In genomic region chr3:133675631-133676335, GRCh38 we compare ENCODE assay signal across 22 cellular contexts. TPM values are rescaled to one million over a fixed set of nuclear protein-coding genes. Genes with fewer than 3 reads are reported as not detected.
DNase-seq lines count a peak whose midpoint lies in the region; ATAC-seq and TF ChIP-seq lines count a peak whose summit lies in the region.
"Had no signal": no experiment of that assay in that cellular context is flagged by ENCODE, and none has a peak within 500 bp of the region (broad histone marks: within the 10 kb centered on the region; RNA-seq: fewer than 3 reads in every experiment).

No MANE protein-coding gene starts in this region.

- no peaks in the 10 kb centered on the region for H4K20me1 ChIP-seq in PC-9 (ENCODE audit: insufficient read depth)

- no peak overlapping the region; the same call in 1 of the 2 replicates for H2AFZ ChIP-seq in PC-9

- peak; percentile 9 for DNase-seq in NCI-H146 (lab: John Stamatoyannopoulos, UW)
- DNase-seq in NCI-H146 treated with DMSO at 0.1 percent for 48 hours (lab: John Stamatoyannopoulos, UW; ENCODE audit: unreplicated experiment) = no peak
- peak in 1 of 2 experiments; percentile 41 for DNase-seq in PC-9
- DNase-seq in left ventricle myocardium superior = no peak
- DNase-seq in NCI-H187 (lab: John Stamatoyannopoulos, UW) = no peak
- DNase-seq: activated CD4-positive, CD25-positive, alpha-beta regulatory T cell; activated naive CD4-positive, alpha-beta T cell; CD4-positive, CD25-positive, alpha-beta regulatory T cell; DMS79; GOT3; kidney glomerular epithelial cell; NCI-H1694; NCI-H526 treated with DMSO at 0.1 percent for 48 hours; psoas muscle; stimulated activated CD4-positive, alpha-beta T cell treated with anti-CD3 and anti-CD28 coated beads, Interleukin-12 subunit alpha, Interleukin-12 subunit beta, amount 100 ng/mL, for 4 hours; stomach; T-helper 1 cell had no signal

- CTCF ChIA-PET in PC-9 (lab: Charles Lee) = no interaction called here

- intact Hi-C loops in PC-9 (cut with micrococcal nuclease; ENCODE audit: unreplicated experiment) (no loop called here), left ventricle myocardium superior (cut with micrococcal nuclease) (no loop called here)

- peaks cover 8% of the 10 kb centered on the region for H3K4me1 ChIP-seq in PC-9 (replicated peaks; ENCODE audit: insufficient read depth)
- peaks cover 3 to 31% (median 26%) of the 10 kb centered on the region in 5 donors for H3K4me1 ChIP-seq in subcutaneous abdominal adipose tissue (ENCODE audit: control insufficient read depth in 5 of 5, insufficient read depth in 5 of 5, low read length in 5 of 5)
- H3K4me1 ChIP-seq: psoas muscle had no signal

- H3K4me3 ChIP-seq in PC-9 (no peak overlapping the region), subcutaneous abdominal adipose tissue (ENCODE audit: low read depth in 1 of 5, low read length in 5 of 5) (peak overlapping the region in 1 of 5 donors; percentile 6)
- H3K4me3 ChIP-seq: esophagus muscularis mucosa, psoas muscle, stomach had no signal

- H3K36me3 ChIP-seq in PC-9 (ENCODE audit: low read depth) (no peaks in the 10 kb centered on the region), subcutaneous abdominal adipose tissue (ENCODE audit: control insufficient read depth in 5 of 5, insufficient read depth in 5 of 5, low read length in 5 of 5) (no peaks in the 10 kb centered on the region)
- H3K36me3 ChIP-seq: esophagus muscularis mucosa, stomach had no signal

- POLR2A ChIA-PET in PC-9 (lab: Charles Lee; ENCODE audit: unreplicated experiment) = no interaction called here

- no peaks in the 10 kb centered on the region; the same call in 1 of the 2 replicates for H3F3A ChIP-seq in PC-9 (ENCODE audit: insufficient read depth, low read depth)

- no TSS peak for BruUV-seq in PC-9 (replicated peaks; lab: Mats Ljungman, UMichigan)

- H3K9me2 ChIP-seq in PC-9 (ENCODE audit: insufficient read depth) = no peaks in the 10 kb centered on the region

- H3K9me3 ChIP-seq in PC-9 (ENCODE audit: insufficient read depth, low read depth) (no peaks in the 10 kb centered on the region), subcutaneous abdominal adipose tissue (ENCODE audit: control insufficient read depth in 5 of 5, low read length in 5 of 5) (no peaks in the 10 kb centered on the region)
- H3K9me3 ChIP-seq: esophagus muscularis mucosa, psoas muscle, stomach had no signal

- no peaks in the 10 kb centered on the region for H3K79me2 ChIP-seq in PC-9 (ENCODE audit: low read depth)

- ATAC-seq in HG03060 (IDR thresholded peaks at IDR 0.05; ENCODE audit: low read depth, unreplicated experiment) (peak; percentile 48), left ventricle myocardium superior (no peak), HG02885 (IDR thresholded peaks at IDR 0.05; ENCODE audit: poor library complexity, unreplicated experiment) (no peak)
- ATAC-seq: psoas muscle had no signal

- no peak overlapping the region for H3K9ac ChIP-seq in subcutaneous abdominal adipose tissue (ENCODE audit: low read length in 5 of 5)

- H3K27me3 ChIP-seq in PC-9 (ENCODE audit: insufficient read depth, low read depth) = no peaks in the 10 kb centered on the region; the same call in 1 of the 2 replicates
- peaks cover 2 to 15% (median 6%) of the 10 kb centered on the region in 5 donors for H3K27me3 ChIP-seq in subcutaneous abdominal adipose tissue (ENCODE audit: control insufficient read depth in 5 of 5, insufficient read depth in 4 of 5, low read length in 5 of 5)

- peak overlapping the region; percentile 22 for H3K4me2 ChIP-seq in PC-9

- TF ChIP-seq CTCF in PC-9 (conservative IDR thresholded peaks at IDR 0.05) = no peak

- H3K27ac ChIP-seq in PC-9 = no peak overlapping the region
- H3K27ac ChIP-seq in subcutaneous abdominal adipose tissue (ENCODE audit: low read depth, low read length) = peak overlapping the region; percentile 54
- H3K27ac ChIP-seq: 22Rv1, esophagus muscularis mucosa, psoas muscle, stomach had no signal

RNA-seq across cellular contexts. Expression of gene TOPBP1, which starts 14.0 kb away (rescaled TPM):
- total RNA-seq in PC-9 (2021) = 42.2 and 52.2 TPM in 2 replicates
- 10.0 TPM for total RNA-seq in left ventricle myocardium superior
